ENCODE assay signal across 1 cellular context in the genomic region with DNA sequence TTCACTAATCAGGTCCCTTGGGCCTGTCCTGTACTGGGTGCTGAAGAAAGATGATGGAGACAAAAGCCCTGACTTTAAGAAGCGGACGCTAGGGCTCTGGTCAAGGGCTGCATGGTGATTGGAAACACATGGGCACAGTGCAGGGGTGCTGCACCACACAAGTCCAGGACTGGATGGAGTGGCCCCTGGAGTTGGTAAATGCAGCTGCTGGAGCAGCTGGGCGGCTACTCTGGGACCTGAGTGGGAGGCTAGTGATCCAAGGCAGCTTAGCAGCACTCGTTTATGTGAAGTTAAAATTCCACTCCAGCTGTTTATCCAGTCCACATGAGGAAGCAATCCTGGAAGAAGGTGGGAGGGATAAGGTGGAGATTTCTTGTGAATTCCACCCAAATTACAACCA.
TF ChIP-seq lines count a peak whose summit lies in the region.

No MANE protein-coding gene starts in this region.

TF ChIP-seq in HepG2, 621 proteins besides CTCF, POLR2A, EP300 and RAD21:
- TF ChIP-seq ZNF276 (CRISPR knock-in tag; IDR thresholded peaks at IDR 0.05; ENCODE audit: low read depth) (no peak), ZNF333 (CRISPR knock-in tag; IDR thresholded peaks at IDR 0.05; ENCODE audit: borderline replicate concordance) (no peak), HNRNPH1 (optimal IDR thresholded peaks at IDR 0.05; ENCODE audit: low read depth, low read length) (no peak), CAMTA2 (CRISPR knock-in tag; IDR thresholded peaks at IDR 0.05; ENCODE audit: borderline replicate concordance) (no peak), ZNF792 (CRISPR knock-in tag; IDR thresholded peaks at IDR 0.05) (no peak), SMYD3 (CRISPR knock-in tag; IDR thresholded peaks at IDR 0.05) (no peak), RARA (CRISPR knock-in tag; IDR thresholded peaks at IDR 0.05) (no peak), ZBTB3 (CRISPR knock-in tag; IDR thresholded peaks at IDR 0.05; ENCODE audit: borderline replicate concordance, low read depth) (no peak), NKX3-1 (CRISPR knock-in tag; IDR thresholded peaks at IDR 0.05) (no peak), MYNN (CRISPR knock-in tag; IDR thresholded peaks at IDR 0.05; ENCODE audit: low read depth) (no peak), ZSCAN12 (CRISPR knock-in tag; IDR thresholded peaks at IDR 0.05) (no peak)
- TF ChIP-seq, protein P1, sequence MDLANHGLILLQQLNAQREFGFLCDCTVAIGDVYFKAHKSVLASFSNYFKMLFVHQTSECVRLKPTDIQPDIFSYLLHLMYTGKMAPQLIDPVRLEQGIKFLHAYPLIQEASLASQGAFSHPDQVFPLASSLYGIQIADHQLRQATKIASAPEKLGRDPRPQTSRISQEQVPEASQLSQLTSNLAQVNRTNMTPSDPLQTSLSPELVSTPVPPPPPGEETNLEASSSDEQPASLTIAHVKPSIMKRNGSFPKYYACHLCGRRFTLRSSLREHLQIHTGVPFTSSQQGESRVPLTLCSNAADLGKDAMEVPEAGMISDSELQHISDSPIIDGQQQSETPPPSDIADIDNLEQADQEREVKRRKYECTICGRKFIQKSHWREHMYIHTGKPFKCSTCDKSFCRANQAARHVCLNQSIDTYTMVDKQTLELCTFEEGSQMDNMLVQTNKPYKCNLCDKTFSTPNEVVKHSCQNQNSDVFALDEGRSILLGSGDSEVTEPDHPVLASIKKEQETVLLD (CRISPR knock-in tag; IDR thresholded peaks at IDR 0.05; ENCODE audit: low read depth), result no peak
